13 cellular contexts compared by ENCODE assay signal in the genomic region with DNA sequence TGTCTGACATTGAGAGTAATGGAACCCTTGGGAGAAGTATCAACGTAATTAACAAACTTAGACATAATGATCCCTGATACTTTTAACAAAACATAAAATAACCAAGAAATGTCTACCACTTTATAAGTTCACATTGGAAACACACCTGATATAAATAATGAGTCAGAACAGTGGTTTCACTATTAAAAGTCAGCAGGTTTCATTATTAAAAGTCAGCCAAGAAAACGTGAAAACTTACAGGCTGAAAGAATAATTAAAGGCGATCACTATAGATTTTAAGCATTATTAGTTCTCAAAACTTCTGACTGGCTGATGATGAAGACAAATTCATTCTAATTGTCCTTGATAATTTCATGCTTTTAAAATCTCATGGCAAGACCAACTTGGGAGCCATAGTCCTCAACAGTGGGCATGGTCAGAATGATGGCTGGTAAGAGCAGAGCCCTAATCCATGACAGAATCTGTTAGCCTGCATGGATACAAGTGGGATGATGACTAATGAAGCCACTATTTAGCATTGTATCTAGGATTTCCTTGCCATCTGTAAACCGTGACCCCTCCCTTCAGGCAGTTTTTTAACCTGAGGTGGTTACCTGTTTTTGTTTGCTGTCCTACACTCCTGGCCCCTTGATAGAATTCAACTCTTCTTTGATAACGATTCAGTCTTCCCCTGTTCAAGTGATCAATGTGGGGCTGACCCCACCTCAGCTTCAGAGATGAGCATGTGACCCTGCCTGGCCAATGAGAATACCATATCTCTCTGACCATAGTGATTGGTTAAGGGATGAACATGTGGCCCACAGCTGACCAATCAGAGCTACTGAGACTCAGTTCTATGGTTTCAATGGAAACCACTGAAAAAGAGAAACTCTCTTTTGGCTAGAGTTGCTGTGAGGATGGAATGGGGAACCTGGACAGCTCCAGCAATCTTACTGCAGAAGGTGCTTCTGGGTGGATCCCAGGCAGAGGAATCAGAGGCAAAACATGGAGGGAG.
DNase-seq lines count a peak whose midpoint lies in the region; ATAC-seq and TF ChIP-seq lines count a peak whose summit lies in the region.
"Had no signal": no experiment of that assay in that cellular context is flagged by ENCODE, and none has a peak within 500 bp of the region (broad histone marks: within the 10 kb centered on the region; RNA-seq: fewer than 3 reads in every experiment).

No MANE protein-coding gene starts in this region.

- H3K4me3 ChIP-seq in mammary epithelial cell (replicated peaks in 1 of 3; ENCODE audit: insufficient read depth in 1 of 3, low read depth in 2 of 3, low read length in 3 of 3), result no peak overlapping the region
- H3K4me3 ChIP-seq: sigmoid colon had no signal

- intact Hi-C loops in mammary epithelial cell (cut with micrococcal nuclease), result no loop called here
- intact Hi-C loops in MCF 10A (cut with micrococcal nuclease), result no loop called here

- no peak overlapping the region for H2AFZ ChIP-seq in mammary epithelial cell (ENCODE audit: low read depth, low read length)

- H3K27me3 Mint-ChIP-seq in MCF 10A (ENCODE audit: insufficient read depth, unreplicated experiment), result peaks cover 32% of the 10 kb centered on the region
- peaks cover 0 to 6% (median 3%) of the 10 kb centered on the region in 5 donors for H3K27me3 Mint-ChIP-seq in naive thymus-derived CD8-positive, alpha-beta T cell

- no peak overlapping the region for H3K27ac ChIP-seq in mammary epithelial cell (ENCODE audit: insufficient read depth, low read depth, low read length)
- H3K27ac ChIP-seq: 22Rv1, sigmoid colon, VCaP had no signal

- POLR2A ChIA-PET in MCF 10A (lab: Yijun Ruan, JAX), result interaction anchor here (0.5 to 0.6 kb wide), 2 partner anchors 9 to 40 kb away, joined by 3 read pairs; no protein-coding TSS in a partner anchor
- POLR2A ChIA-PET in naive thymus-derived CD8-positive, alpha-beta T cell (lab: Charles Lee), result no interaction called here

- peak; percentile 38 for ATAC-seq in HG02973 (IDR thresholded peaks at IDR 0.05; ENCODE audit: unreplicated experiment)
- no peak for ATAC-seq in naive thymus-derived CD8-positive, alpha-beta T cell
- ATAC-seq: Panc1 had no signal

- in situ Hi-C loops in mammary epithelial cell (cut with MboI; ENCODE audit: low sequenced_read_pairs in 2 of 2), result no loop called here

- H4K20me1 ChIP-seq in mammary epithelial cell (ENCODE audit: insufficient read depth, low read length), result no peaks in the 10 kb centered on the region

- no peak overlapping the region for H3K27ac Mint-ChIP-seq in MCF 10A (ENCODE audit: low read depth, unreplicated experiment)
- peak overlapping the region in 1 of 10 donors; percentile 24 for H3K27ac Mint-ChIP-seq in naive thymus-derived CD8-positive, alpha-beta T cell

- peaks cover 7% of the 10 kb centered on the region for H3K27me3 ChIP-seq in mammary epithelial cell (ENCODE audit: insufficient read depth, low read length)
- H3K27me3 ChIP-seq: sigmoid colon had no signal

- dilution Hi-C loops in mammary epithelial cell (cut with HindIII; ENCODE audit: low sequenced_read_pairs), result no loop called here

- H3K9ac ChIP-seq in mammary epithelial cell (ENCODE audit: insufficient read depth, low read length), result no peak overlapping the region

- no peaks in the 10 kb centered on the region for H3K4me1 Mint-ChIP-seq in MCF 10A (ENCODE audit: insufficient read depth, unreplicated experiment)
- no peaks in the 10 kb centered on the region for H3K4me1 Mint-ChIP-seq in naive thymus-derived CD8-positive, alpha-beta T cell

- no TSS peak for BruUV-seq in mammary epithelial cell (replicated peaks; lab: Mats Ljungman, UMichigan)
- no TSS peak for BruUV-seq in MCF 10A (replicated peaks; lab: Mats Ljungman, UMichigan)

- TF ChIP-seq CTCF in mammary epithelial cell (conservative IDR thresholded peaks at IDR 0.05 in 1 of 2, IDR thresholded peaks at IDR 0.05 in 1 of 2; ENCODE audit: extremely low read depth in 1 of 2, insufficient read depth in 1 of 2, low read depth in 1 of 2, low read length in 2 of 2) (no peak), MCF 10A (IDR thresholded peaks at IDR 0.05; ENCODE audit: unreplicated experiment) (no peak)

- no peaks in the 10 kb centered on the region for H3K79me2 ChIP-seq in mammary epithelial cell (ENCODE audit: insufficient read depth, low read length)

- H3K4me1 ChIP-seq in mammary epithelial cell (ENCODE audit: insufficient read depth, low read length), result peaks cover 5% of the 10 kb centered on the region
- H3K4me1 ChIP-seq: sigmoid colon had no signal

- H3K9me3 Mint-ChIP-seq in MCF 10A (ENCODE audit: unreplicated experiment), result peaks cover 7% of the 10 kb centered on the region
- H3K9me3 Mint-ChIP-seq in naive thymus-derived CD8-positive, alpha-beta T cell, result peaks cover 0 to 9% (median under 1%) of the 10 kb centered on the region in 9 donors

- no peak overlapping the region for H3K4me3 Mint-ChIP-seq in MCF 10A (ENCODE audit: unreplicated experiment)
- no peak overlapping the region for H3K4me3 Mint-ChIP-seq in naive thymus-derived CD8-positive, alpha-beta T cell

- DNase-seq in mammary epithelial cell (peak; percentile 24), MCF 10A (ENCODE audit: unreplicated experiment) (no peak), RPMI7951 (ENCODE audit: low read depth) (peak; percentile 68), NCI-H2081 treated with DMSO at 0.1 percent for 48 hours (lab: John Stamatoyannopoulos, UW) (no peak), midbrain (lab: John Stamatoyannopoulos, UW) (no peak)
- no peak for DNase-seq in stimulated activated CD8-positive, alpha-beta memory T cell treated with anti-CD3 and anti-CD28 coated beads, Interleukin-4, amount 100 ng/mL, for 48 hours
- no peak for DNase-seq in naive thymus-derived CD8-positive, alpha-beta T cell
- DNase-seq: NCI-H2029, sigmoid colon had no signal

- H3K4me2 ChIP-seq in mammary epithelial cell (ENCODE audit: insufficient read depth, low read depth, low read length), result no peak overlapping the region

- 75% methylated on average over 5 of the region's 5 CpGs for WGBS in mammary epithelial cell (ENCODE audit: low coverage, missing lambda C conversion rate)

- H3K9me3 ChIP-seq in mammary epithelial cell (replicated peaks; ENCODE audit: insufficient read depth, low read length), result peaks cover 3% of the 10 kb centered on the region
- H3K9me3 ChIP-seq: sigmoid colon had no signal

- no peaks in the 10 kb centered on the region for H3K36me3 ChIP-seq in mammary epithelial cell (ENCODE audit: insufficient read depth, low read length)
- H3K36me3 ChIP-seq: sigmoid colon had no signal

- H3K36me3 Mint-ChIP-seq in MCF 10A (ENCODE audit: insufficient read depth, unreplicated experiment), result no peaks in the 10 kb centered on the region
- no peaks in the 10 kb centered on the region for H3K36me3 Mint-ChIP-seq in naive thymus-derived CD8-positive, alpha-beta T cell

- CTCF ChIA-PET in mammary epithelial cell (lab: Charles Lee; ENCODE audit: low non-redundant PET), result no interaction called here
- CTCF ChIA-PET in MCF 10A (lab: Yijun Ruan, JAX), result no interaction called here

Comparison
In these comparisons a context has a peak if more than half of its experiments do, and no peak if none do; other contexts are left out.
1. DNase-seq: peak in mammary epithelial cell (single experiment) and RPMI7951 (single experiment); none in MCF 10A (single experiment), stimulated activated CD8-positive, alpha-beta memory T cell treated with anti-CD3 and anti-CD28 coated beads, Interleukin-4, amount 100 ng/mL, for 48 hours (single experiment), NCI-H2081 treated with DMSO at 0.1 percent for 48 hours (single experiment), naive thymus-derived CD8-positive, alpha-beta T cell (0 of 10) and midbrain (single experiment).